ENCODE assay signal across 18 cellular contexts in the genomic region with DNA sequence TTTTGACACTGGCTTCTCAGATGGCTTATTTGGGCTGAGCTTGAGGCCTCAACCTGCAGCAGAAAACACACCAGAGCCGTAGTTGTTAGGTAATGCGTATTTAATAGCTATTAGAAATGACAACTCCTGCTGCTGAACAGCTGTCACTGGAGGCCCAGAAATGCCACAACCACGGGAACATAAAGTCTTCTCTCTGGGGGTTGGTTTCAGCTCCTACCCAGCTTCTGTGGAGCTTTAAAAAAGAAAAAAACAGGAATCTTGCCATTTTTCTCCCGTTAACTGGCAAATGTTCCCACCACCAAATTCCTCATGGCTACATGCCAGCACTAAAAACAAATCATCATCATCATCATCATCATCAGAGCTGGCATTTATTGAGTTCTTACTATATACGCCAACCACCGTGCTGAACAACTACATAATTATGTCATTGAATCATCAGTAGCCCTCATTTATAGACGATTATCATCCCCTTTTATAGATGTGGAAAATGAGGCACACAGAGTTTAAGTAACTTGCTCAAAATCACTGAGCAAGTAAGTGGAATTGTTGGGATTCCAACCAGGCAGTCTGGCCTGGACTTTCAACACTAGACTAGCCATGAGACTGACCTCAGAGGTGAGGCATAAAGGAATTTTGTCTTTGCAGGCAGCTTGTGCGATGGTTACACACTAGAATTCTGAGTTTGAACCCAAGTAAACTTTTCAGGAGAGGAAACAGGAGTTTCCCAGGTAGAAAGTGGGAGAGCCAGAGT.
DNase-seq lines count a peak whose midpoint lies in the region; ATAC-seq, FAIRE-seq and TF ChIP-seq lines count a peak whose summit lies in the region.
"Had no signal": no experiment of that assay in that cellular context is flagged by ENCODE, and none has a peak within 500 bp of the region (broad histone marks: within the 10 kb centered on the region; RNA-seq: fewer than 3 reads in every experiment).

No MANE protein-coding gene starts in this region.

- FAIRE-seq in H54 (lab: Jason Lieb, UNC), result no peak
- FAIRE-seq: endothelial cell of umbilical vein had no signal

- TF ChIP-seq POLR2A in H54 (IDR thresholded peaks at IDR 0.05; ENCODE audit: low read depth, low read length), result no peak

- H3K4me1 ChIP-seq in CD8-positive, alpha-beta memory T cell (ENCODE audit: insufficient read depth, low read length), result no peaks in the 10 kb centered on the region
- H3K4me1 ChIP-seq: BE2C had no signal

- peaks cover 3 to 6% of the 10 kb centered on the region in 2 donors for H3K27me3 Mint-ChIP-seq in CD8-positive, alpha-beta memory T cell

- no peaks in the 10 kb centered on the region for H3K36me3 ChIP-seq in CD8-positive, alpha-beta memory T cell (ENCODE audit: insufficient read depth, low read length)
- H3K36me3 ChIP-seq: BE2C, ovary, WERI-Rb-1 had no signal

- no peak overlapping the region for H3K27ac Mint-ChIP-seq in CD8-positive, alpha-beta memory T cell

- no peak overlapping the region for H3K4me3 ChIP-seq in CD8-positive, alpha-beta memory T cell (ENCODE audit: low read length)
- H3K4me3 ChIP-seq: ovary had no signal

- no peak for ATAC-seq in HG02938 (IDR thresholded peaks at IDR 0.05; ENCODE audit: unreplicated experiment)
- ATAC-seq: activated T-cell treated with anti-CD3 and anti-CD28 coated beads, Interleukin-2, amount 50 U/mL, for 4 hours had no signal

- DNase-seq in ACHN (peak; percentile 87), H54 (ENCODE audit: insufficient read length, low spot score) (peak; percentile 30), RPMI7951 (ENCODE audit: low read depth) (peak; percentile 53), iris pigment epithelial cell (ENCODE audit: low read depth) (peak; percentile 41), NCI-H187 (lab: John Stamatoyannopoulos, UW) (no peak)
- no peak for DNase-seq in activated CD4-positive, alpha-beta T cell treated with anti-CD3 and anti-CD28 coated beads for 1 hour
- no peak for DNase-seq in CD8-positive, alpha-beta memory T cell
- DNase-seq: activated T-cell treated with anti-CD3 and anti-CD28 coated beads, Interleukin-2, amount 50 U/mL, for 4 hours; BE2C; mesendoderm; MM.1S; NCI-H510A; ovary; SIG-M5; stimulated activated CD4-positive, alpha-beta T cell treated with anti-CD3 and anti-CD28 coated beads, Interleukin-2, amount 100 ng/mL, for 24 hours; WERI-Rb-1 had no signal

- CTCF ChIA-PET in CD8-positive, alpha-beta memory T cell (lab: Charles Lee), result no interaction called here

- no peaks in the 10 kb centered on the region for H3K36me3 Mint-ChIP-seq in CD8-positive, alpha-beta memory T cell

- no peak overlapping the region for H3K4me3 Mint-ChIP-seq in CD8-positive, alpha-beta memory T cell
- H3K4me3 Mint-ChIP-seq: activated T-cell treated with anti-CD3 and anti-CD28 coated beads, Interleukin-2, amount 50 U/mL, for 4 hours had no signal

- H3K4me1 Mint-ChIP-seq in CD8-positive, alpha-beta memory T cell, result no peaks in the 10 kb centered on the region

- peaks cover 0 to 4% (median 0%) of the 10 kb centered on the region in 5 donors for H3K9me3 Mint-ChIP-seq in CD8-positive, alpha-beta memory T cell
- H3K9me3 Mint-ChIP-seq: activated T-cell treated with anti-CD3 and anti-CD28 coated beads, Interleukin-2, amount 50 U/mL, for 4 hours had no signal

- H3K9me3 ChIP-seq in CD8-positive, alpha-beta memory T cell (ENCODE audit: low read length), result no peaks in the 10 kb centered on the region
- H3K9me3 ChIP-seq: BE2C, ovary had no signal

- in situ Hi-C loops in ACHN (cut with HindIII; ENCODE audit: low pct_ligation_motif_present, low pct_unique_long_range_greater_than_20kb, low sequenced_read_pairs), result no loop called here

- POLR2A ChIA-PET in CD8-positive, alpha-beta memory T cell (lab: Charles Lee), result no interaction called here

- H3K27me3 ChIP-seq in CD8-positive, alpha-beta memory T cell (ENCODE audit: insufficient read depth, low read length, poor library complexity, severe bottlenecking), result no peaks in the 10 kb centered on the region
- H3K27me3 ChIP-seq: ovary had no signal

- no peak overlapping the region for H3K27ac ChIP-seq in CD8-positive, alpha-beta memory T cell (ENCODE audit: low read depth, low read length)
- H3K27ac ChIP-seq: ovary, WERI-Rb-1 had no signal

Comparison
In these comparisons a context has a peak if more than half of its experiments do, and no peak if none do; other contexts are left out.
1. DNase-seq: peak in ACHN (single experiment), H54 (single experiment), RPMI7951 (single experiment) and iris pigment epithelial cell (single experiment); none in NCI-H187 (0 of 2), activated CD4-positive, alpha-beta T cell treated with anti-CD3 and anti-CD28 coated beads for 1 hour (single experiment) and CD8-positive, alpha-beta memory T cell (0 of 5).